8 cellular contexts compared by ENCODE assay signal in the genomic region with DNA sequence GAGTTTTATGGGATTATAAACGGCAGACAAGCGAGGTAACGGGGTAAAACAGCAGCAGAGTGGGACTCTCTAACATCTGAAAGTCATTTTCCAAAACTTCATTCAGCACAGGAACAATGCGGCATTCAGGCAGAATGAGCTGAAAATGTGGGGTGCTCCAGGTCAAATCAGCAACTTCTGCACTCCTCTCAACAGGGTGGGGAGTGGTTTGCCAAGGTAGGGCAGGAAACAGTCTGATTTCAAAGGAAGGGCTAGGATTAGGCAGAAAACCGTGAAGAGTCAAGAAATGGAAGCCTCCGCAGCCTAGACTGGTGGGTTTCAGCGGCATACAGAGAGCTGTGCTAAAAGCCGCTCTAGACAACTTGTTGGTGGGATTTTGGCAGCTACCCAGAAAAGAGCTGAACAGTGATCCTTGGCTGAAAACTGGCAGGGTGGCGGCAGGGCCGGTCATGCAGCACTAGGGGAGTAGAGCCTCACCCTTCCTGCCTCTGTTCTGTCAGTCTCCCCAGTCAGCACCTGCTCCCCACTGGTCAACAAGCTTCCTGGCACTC.
DNase-seq lines count a peak whose midpoint lies in the region; ATAC-seq and TF ChIP-seq lines count a peak whose summit lies in the region.

No MANE protein-coding gene starts in this region.

- intact Hi-C loops in esophagus squamous epithelium (cut with DNase I), result no loop called here

- DNase-seq in COLO668 (lab: John Stamatoyannopoulos, UW; ENCODE audit: unreplicated experiment), result peak; percentile 85
- peak; percentile 26 for DNase-seq in NCI-H2029 (lab: John Stamatoyannopoulos, UW)
- peak; percentile 40 for DNase-seq in activated T-cell treated with anti-CD3 and anti-CD28 coated beads, Interleukin-2, amount 50 U/mL, for 1 hour
- no peak for DNase-seq in esophagus squamous epithelium (lab: John Stamatoyannopoulos, UW)
- DNase-seq in nucleus accumbens (lab: John Stamatoyannopoulos, UW), result peak in 48 of 56 donors; percentile 1 to 57 (median 25)
- DNase-seq in NOMO-1 (lab: John Stamatoyannopoulos, UW; ENCODE audit: unreplicated experiment in 2 of 2), result no peak

- no peaks in the 10 kb centered on the region for H3K36me3 ChIP-seq in esophagus squamous epithelium

- no peak for TF ChIP-seq POLR2A in esophagus squamous epithelium (IDR thresholded peaks at IDR 0.05)

- peak overlapping the region in 2 of 4 donors; percentile 16 to 30 for H3K27ac ChIP-seq in esophagus squamous epithelium

- no peak for ATAC-seq in HG02973 (IDR thresholded peaks at IDR 0.05; ENCODE audit: unreplicated experiment)
- no peak for ATAC-seq in HG02798 (IDR thresholded peaks at IDR 0.05; ENCODE audit: poor library complexity, unreplicated experiment)

- WGBS in esophagus squamous epithelium, 2 donors, result 21 to 26% methylated on average over 9 to 10 of the region's 10 CpGs

- TF ChIP-seq CTCF in esophagus squamous epithelium (IDR thresholded peaks at IDR 0.05), result no peak

- H3K9me3 ChIP-seq in esophagus squamous epithelium, result no peaks in the 10 kb centered on the region

- H3K4me1 ChIP-seq in esophagus squamous epithelium, result peaks cover 10 to 40% (median 19%) of the 10 kb centered on the region in 3 donors

- peak overlapping the region in 3 of 4 donors; percentile 20 to 41 (median 23) for H3K4me3 ChIP-seq in esophagus squamous epithelium

- no peaks in the 10 kb centered on the region for H3K27me3 ChIP-seq in esophagus squamous epithelium

Comparison
In these comparisons a context has a peak if more than half of its experiments do, and no peak if none do; other contexts are left out.
1. DNase-seq: peak in COLO668 (single experiment), NCI-H2029 (single experiment), activated T-cell treated with anti-CD3 and anti-CD28 coated beads, Interleukin-2, amount 50 U/mL, for 1 hour (single experiment) and nucleus accumbens (48 of 56); none in esophagus squamous epithelium (single experiment) and NOMO-1 (0 of 2).